ENCODE assay signal across 8 cellular contexts in the genomic region with DNA sequence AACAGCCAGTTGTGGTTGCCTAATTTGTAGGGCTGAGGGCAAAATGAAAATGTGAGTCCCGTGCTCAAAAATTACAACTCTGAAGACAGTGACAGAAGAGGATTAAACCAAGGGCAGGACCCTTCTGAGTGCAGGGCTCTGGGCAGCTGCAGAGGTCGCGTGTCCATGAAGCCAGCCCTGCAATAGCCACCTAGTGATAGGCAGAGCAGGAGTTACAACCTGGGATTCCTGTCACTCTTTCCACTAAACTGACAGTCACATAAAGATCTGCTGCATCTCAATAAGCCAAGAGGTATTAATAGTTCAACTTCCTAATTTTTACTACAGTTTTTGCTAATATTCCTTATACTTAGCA.
A peak's percentile ranks its signal among the peaks of the same experiment; 100 is the strongest.
DNase-seq lines count a peak whose midpoint lies in the region; ATAC-seq, FAIRE-seq and TF ChIP-seq lines count a peak whose summit lies in the region.

No MANE protein-coding gene starts in this region.

- intact Hi-C loops in Right ventricle myocardium inferior (cut with DNase I) = loop anchor here (1.0 kb wide), 1 partner anchor 96 kb away; no protein-coding TSS in a partner anchor
- intact Hi-C loops in cardiac septum (cut with DNase I) = loop anchor here (1.0 to 5.0 kb wide), 2 partner anchors 46 to 96 kb away; no protein-coding TSS in a partner anchor
- intact Hi-C loops in left ventricle myocardium inferior (cut with micrococcal nuclease) = loop anchor here (1.0 kb wide), 1 partner anchor 96 kb away; no protein-coding TSS in a partner anchor

- FAIRE-seq in urothelium cell line (lab: Jason Lieb, UNC) = peak; percentile 5
- FAIRE-seq in H54 (lab: Jason Lieb, UNC) = no peak

- DNase-seq in Right ventricle myocardium inferior (ENCODE audit: missing footprints) (no peak), cardiac septum (ENCODE audit: low spot score) (no peak), left ventricle myocardium inferior (no peak), urothelium cell line (ENCODE audit: low spot score) (no peak), H54 (ENCODE audit: insufficient read length, low spot score) (no peak), NCI-H1092 treated with DMSO at 0.1 percent for 48 hours (lab: John Stamatoyannopoulos, UW) (no peak)

- peak overlapping the region; percentile 51 for H3K4me3 ChIP-seq in left ventricle myocardium inferior

- TF ChIP-seq POLR2A in H54 (IDR thresholded peaks at IDR 0.05; ENCODE audit: low read depth, low read length) = no peak

- peaks cover 7 to 16% (median 11%) of the 10 kb centered on the region in 3 donors for H3K4me1 Mint-ChIP-seq in IgD-negative memory B cell

- H3K36me3 ChIP-seq in left ventricle myocardium inferior = no peaks in the 10 kb centered on the region

- H3K27ac Mint-ChIP-seq in IgD-negative memory B cell = peak overlapping the region in 1 of 3 donors; percentile 88

- H3K4me1 ChIP-seq in left ventricle myocardium inferior = peaks cover 31% of the 10 kb centered on the region

- no peaks in the 10 kb centered on the region for H3K9me3 ChIP-seq in left ventricle myocardium inferior (replicated peaks)

- ATAC-seq in Right ventricle myocardium inferior (peak; percentile 42), HG03108 (IDR thresholded peaks at IDR 0.05; ENCODE audit: unreplicated experiment) (no peak)

- H3K9me3 Mint-ChIP-seq in IgD-negative memory B cell = no peaks in the 10 kb centered on the region

- no peaks in the 10 kb centered on the region for H3K27me3 Mint-ChIP-seq in IgD-negative memory B cell

- H3K36me3 Mint-ChIP-seq in IgD-negative memory B cell = no peaks in the 10 kb centered on the region

- TF ChIP-seq CTCF in left ventricle myocardium inferior (IDR thresholded peaks at IDR 0.05; ENCODE audit: borderline replicate concordance) = no peak

- H3K4me3 Mint-ChIP-seq in IgD-negative memory B cell = peak overlapping the region; percentile 56 to 82 (median 72)

- H3K27me3 ChIP-seq in left ventricle myocardium inferior (ENCODE audit: low read depth) = no peaks in the 10 kb centered on the region

- H3K27ac ChIP-seq in left ventricle myocardium inferior (replicated peaks) = peak overlapping the region; percentile 45
